Comparison of ENCODE assay signal across 10 cellular contexts in the genomic region with DNA sequence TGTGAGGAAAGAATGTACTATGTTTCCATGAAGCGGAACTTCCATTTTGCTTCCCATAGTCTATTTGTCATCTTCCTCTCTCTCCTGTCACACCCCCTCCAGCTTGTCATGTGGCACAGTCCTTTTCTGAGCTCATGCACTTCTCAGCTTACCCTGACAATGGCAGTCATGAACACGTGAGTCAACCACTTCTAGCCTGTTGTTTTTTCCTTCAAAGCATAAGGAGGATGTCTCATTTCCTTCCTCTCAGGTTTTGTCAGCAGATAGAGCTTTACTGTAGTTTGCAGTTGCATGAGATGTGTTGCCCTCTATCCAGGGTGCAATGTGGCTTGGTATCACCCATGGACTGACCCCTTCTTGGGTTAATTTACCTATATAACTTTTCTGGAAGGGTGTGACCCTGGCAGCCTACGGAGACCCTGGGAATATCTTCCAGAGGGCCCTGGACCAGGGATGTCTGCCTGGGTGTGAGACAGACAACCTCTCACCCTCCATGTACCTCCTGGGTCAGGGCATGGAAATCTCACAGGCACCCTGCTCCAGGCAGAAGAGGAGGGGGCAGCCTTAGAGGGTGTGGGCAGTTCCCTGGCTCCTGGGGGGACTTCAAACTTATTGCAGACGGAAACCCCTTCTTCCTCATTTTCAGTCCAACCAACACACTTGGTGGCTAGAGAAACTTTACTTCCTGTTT. TPM values are rescaled to one million over a fixed set of nuclear protein-coding genes. Genes with fewer than 3 reads are reported as not detected.
A peak's percentile ranks its signal among the peaks of the same experiment; 100 is the strongest.
DNase-seq lines count a peak whose midpoint lies in the region; ATAC-seq, FAIRE-seq and TF ChIP-seq lines count a peak whose summit lies in the region.
"Had no signal": no experiment of that assay in that cellular context is flagged by ENCODE, and none has a peak within 500 bp of the region (broad histone marks: within the 10 kb centered on the region; RNA-seq: fewer than 3 reads in every experiment).

No MANE protein-coding gene starts in this region.

- H3K9me3 Mint-ChIP-seq in stimulated activated naive CD8-positive, alpha-beta T cell treated with anti-CD3 and anti-CD28 coated beads, Interleukin-15, amount 100 ng/mL, for 72 hours: no peaks in the 10 kb centered on the region

- H3K4me1 Mint-ChIP-seq in stimulated activated naive CD8-positive, alpha-beta T cell treated with anti-CD3 and anti-CD28 coated beads, Interleukin-15, amount 100 ng/mL, for 72 hours: peaks cover 70% of the 10 kb centered on the region

- TF ChIP-seq CTCF in bronchial epithelial cell (IDR thresholded peaks at IDR 0.05; ENCODE audit: insufficient read depth, low read length, severe bottlenecking) (no peak), lung (IDR thresholded peaks at IDR 0.05; ENCODE audit: control extremely low read depth, extremely low read depth) (no peak)

- H3K27ac Mint-ChIP-seq in stimulated activated naive CD8-positive, alpha-beta T cell treated with anti-CD3 and anti-CD28 coated beads, Interleukin-15, amount 100 ng/mL, for 72 hours: peak overlapping the region; percentile 81 to 95

- no peaks in the 10 kb centered on the region for H3K9me3 ChIP-seq in lung (ENCODE audit: control insufficient read depth in 2 of 2, insufficient read depth in 1 of 2, low read length in 1 of 2)
- H3K9me3 ChIP-seq: A549 had no signal

- in situ Hi-C loops in KBM-7 (cut with MboI; ENCODE audit: low pct_unique_long_range_greater_than_20kb, low sequenced_read_pairs): no loop called here

- H3K36me3 ChIP-seq in bronchial epithelial cell (ENCODE audit: control insufficient read depth, insufficient read depth, low read length) (no peaks in the 10 kb centered on the region), lung (ENCODE audit: control insufficient read depth in 2 of 2, insufficient read depth in 2 of 2, low read length in 2 of 2) (no peaks in the 10 kb centered on the region)

- DNase-seq in NCI-H2196 (lab: John Stamatoyannopoulos, UW; ENCODE audit: unreplicated experiment) (peak; percentile 57), NCI-H2196 treated with DMSO at 0.1 percent for 48 hours (lab: John Stamatoyannopoulos, UW; ENCODE audit: unreplicated experiment) (no peak), KBM-7 (peak; percentile 93), T1000 (lab: John Stamatoyannopoulos, UW) (peak; percentile 55), bronchial epithelial cell (ENCODE audit: low read depth) (peak; percentile 91), lung (ENCODE audit: low spot score) (peak; percentile 61)
- DNase-seq in stimulated activated naive CD8-positive, alpha-beta T cell treated with anti-CD3 and anti-CD28 coated beads, Interleukin-15, amount 100 ng/mL, for 72 hours: peak; percentile 73 to 85

- H3K27me3 Mint-ChIP-seq in stimulated activated naive CD8-positive, alpha-beta T cell treated with anti-CD3 and anti-CD28 coated beads, Interleukin-15, amount 100 ng/mL, for 72 hours: no peaks in the 10 kb centered on the region

- peak; percentile 7 for FAIRE-seq in bronchial epithelial cell (lab: Jason Lieb, UNC)
- FAIRE-seq: A549 had no signal

- H3K4me3 ChIP-seq in bronchial epithelial cell (ENCODE audit: low read depth, low read length) (no peak overlapping the region), lung (no peak overlapping the region)
- H3K4me3 ChIP-seq: A549 had no signal

- peak overlapping the region in 1 of 2 donors; percentile 91 for H3K27ac ChIP-seq in lung (ENCODE audit: low read depth in 1 of 2, low read length in 1 of 2)
- H3K27ac ChIP-seq: A549 had no signal

- H3K27me3 ChIP-seq in bronchial epithelial cell (ENCODE audit: control insufficient read depth, insufficient read depth, low read length) (no peaks in the 10 kb centered on the region), lung (ENCODE audit: control insufficient read depth, insufficient read depth) (no peaks in the 10 kb centered on the region)
- H3K27me3 ChIP-seq: dorsolateral prefrontal cortex had no signal

- peaks cover 0 to 8% of the 10 kb centered on the region in 2 donors for H3K4me1 ChIP-seq in lung (ENCODE audit: control insufficient read depth in 2 of 2, insufficient read depth in 2 of 2, low read length in 2 of 2)
- H3K4me1 ChIP-seq: A549 had no signal

- ATAC-seq in lung (ENCODE audit: insufficient read depth, low FRiP score): peak; percentile 44
- ATAC-seq in stimulated activated naive CD8-positive, alpha-beta T cell treated with anti-CD3 and anti-CD28 coated beads, Interleukin-15, amount 100 ng/mL, for 72 hours: peak; percentile 77
- ATAC-seq in HG02763 (IDR thresholded peaks at IDR 0.05; ENCODE audit: unreplicated experiment): no peak

- H3K4me3 Mint-ChIP-seq in stimulated activated naive CD8-positive, alpha-beta T cell treated with anti-CD3 and anti-CD28 coated beads, Interleukin-15, amount 100 ng/mL, for 72 hours: peak overlapping the region; percentile 58 to 83

- 15 to 20% methylated on average over 4 of the region's 4 CpGs for WGBS in lung, 2 donors

RNA-seq across cellular contexts. Expression of a gene that starts 4.0 kb away (rescaled TPM):
- total RNA-seq in bronchial epithelial cell (9.0 and 14.0 TPM in 2 replicates), lung (10 to 100 TPM; 20.6 TPM)
- polyA plus RNA-seq in lung: 10 to 100 TPM in 1 of 2 donors, 1 to 10 TPM in 1; 5.6 to 20.4 TPM
